In genomic region chr14:75577724-75578098, GRCh38 we compare ENCODE assay signal across 8 cellular contexts. TPM values are rescaled to one million over a fixed set of nuclear protein-coding genes. Genes with fewer than 3 reads are reported as not detected.
DNase-seq lines count a peak whose midpoint lies in the region; ATAC-seq and TF ChIP-seq lines count a peak whose summit lies in the region.

No MANE protein-coding gene starts in this region.

- no peaks in the 10 kb centered on the region for H3K9me3 Mint-ChIP-seq in central memory CD8-positive, alpha-beta T cell

- DNase-seq in NCI-H2196 (lab: John Stamatoyannopoulos, UW; ENCODE audit: unreplicated experiment) (peak; percentile 74), islet precursor cell (peak; percentile 94), spleen (peak; percentile 92)
- peak; percentile 30 to 56 (median 46) for DNase-seq in activated CD4-positive, CD25-positive, alpha-beta regulatory T cell (lab: John Stamatoyannopoulos, UW)
- peak; percentile 35 to 47 for DNase-seq in central memory CD8-positive, alpha-beta T cell (ENCODE audit: low spot score in 2 of 2)

- peak overlapping the region; percentile 89 for H3K4me3 Mint-ChIP-seq in central memory CD8-positive, alpha-beta T cell

- H3K27me3 Mint-ChIP-seq in central memory CD8-positive, alpha-beta T cell: no peaks in the 10 kb centered on the region

- no peaks in the 10 kb centered on the region for H3K9me3 ChIP-seq in spleen

- H3K36me3 Mint-ChIP-seq in central memory CD8-positive, alpha-beta T cell (ENCODE audit: insufficient read depth): peaks cover 2% of the 10 kb centered on the region

- intact Hi-C loops in spleen (cut with DNase I; ENCODE audit: low total_unique reads): loop anchor here (2.0 kb wide), 1 partner anchor 77 kb away; no protein-coding TSS in a partner anchor

- H3K4me3 ChIP-seq in GM12875 (ENCODE audit: low read depth, low read length): peak overlapping the region; percentile 51
- H3K4me3 ChIP-seq in spleen: peak overlapping the region; percentile 39 to 87 (median 58)

- TF ChIP-seq CTCF in GM12875 (IDR thresholded peaks at IDR 0.05; ENCODE audit: borderline replicate concordance, insufficient read depth, low read depth, low read length): peak; percentile 75
- peak; percentile 26 to 82 (median 73) for TF ChIP-seq CTCF in spleen (IDR thresholded peaks at IDR 0.05 in 8 of 11, conservative IDR thresholded peaks at IDR 0.05 in 3 of 11)

- peaks cover 8 to 43% (median 27%) of the 10 kb centered on the region in 6 donors for H3K4me1 ChIP-seq in spleen

- H3K27ac Mint-ChIP-seq in central memory CD8-positive, alpha-beta T cell (ENCODE audit: low read depth): peak overlapping the region; percentile 76

- no peak for TF ChIP-seq POLR2A in spleen (IDR thresholded peaks at IDR 0.05)

- WGBS in spleen, 5 donors: 0 to 2% (median 0%) methylated on average over 15 of the region's 15 CpGs

- H3K27me3 ChIP-seq in spleen (replicated peaks in 1 of 7): no peaks in the 10 kb centered on the region

- ATAC-seq in HG02852 (IDR thresholded peaks at IDR 0.05; ENCODE audit: unreplicated experiment): peak; percentile 70
- ATAC-seq in central memory CD8-positive, alpha-beta T cell (replicated peaks; ENCODE audit: extremely low read depth, poor library complexity, severe bottlenecking): peak; percentile 89
- no peak for ATAC-seq in HG02623 (IDR thresholded peaks at IDR 0.05; ENCODE audit: unreplicated experiment)

- peak overlapping the region; percentile 4 to 85 (median 78) for H3K27ac ChIP-seq in spleen

- H3K4me1 Mint-ChIP-seq in central memory CD8-positive, alpha-beta T cell: peaks cover 19% of the 10 kb centered on the region

- no peaks in the 10 kb centered on the region for H3K36me3 ChIP-seq in spleen

RNA-seq across cellular contexts. Expression of gene FLVCR2, which starts 0.7 kb away (rescaled TPM):
- total RNA-seq in spleen: 10 to 100 TPM; 20.5 to 47.9 (median 35.5) TPM
- polyA plus RNA-seq in spleen: 1 to 10 TPM; 4.8 to 5.5 (median 5.0) TPM

RNA-seq across cellular contexts. Expression of gene BATF, which starts 55.4 kb away (rescaled TPM):
- 10 to 100 TPM; 14.4 to 67.9 (median 28.0) TPM for total RNA-seq in spleen
- 10 to 100 TPM; 39.5 to 49.2 (median 44.2) TPM for polyA plus RNA-seq in spleen

Comparison
In these comparisons a context has a peak if more than half of its experiments do, and no peak if none do; other contexts are left out.
1. DNase-seq: peak in every context shown above with its lines; median percentile 94 in islet precursor cell; 92 in spleen; 74 in NCI-H2196; 46 in activated CD4-positive, CD25-positive, alpha-beta regulatory T cell; 41 in central memory CD8-positive, alpha-beta T cell.